In genomic region chr3:114270019-114270418, GRCh38 we compare ENCODE assay signal across 4 cellular contexts. TPM values are rescaled to one million over a fixed set of nuclear protein-coding genes. Genes with fewer than 3 reads are reported as not detected.
"Had no signal": no experiment of that assay in that cellular context is flagged by ENCODE, and none has a peak within 500 bp of the region (broad histone marks: within the 10 kb centered on the region; RNA-seq: fewer than 3 reads in every experiment).

No MANE protein-coding gene starts in this region.

- DNase-seq: GDM1, GF-D8 had no signal

- ATAC-seq: GM12878 had no signal

RNA-seq across cellular contexts. Expression of gene TIGIT, which starts 23.8 kb away (rescaled TPM):
- total RNA-seq: G401 had no signal

RNA-seq across cellular contexts. Expression of gene ZNF80, which starts 32.6 kb away (rescaled TPM):
- total RNA-seq: G401, GM12878 had no signal
- polyA plus RNA-seq: GM12878 had no signal
